12 cellular contexts compared by ENCODE assay signal in genomic region chr6:30321692-30322388, GRCh38. TPM values are rescaled to one million over a fixed set of nuclear protein-coding genes. Genes with fewer than 3 reads are reported as not detected.
DNase-seq lines count a peak whose midpoint lies in the region; ATAC-seq and TF ChIP-seq lines count a peak whose summit lies in the region.
"Had no signal": no experiment of that assay in that cellular context is flagged by ENCODE, and none has a peak within 500 bp of the region (broad histone marks: within the 10 kb centered on the region; RNA-seq: fewer than 3 reads in every experiment).

No MANE protein-coding gene starts in this region.

- DNase-seq in activated naive CD4-positive, alpha-beta T cell treated with anti-CD3 and anti-CD28 coated beads, Interleukin-2, amount 50 U/mL, for 72 hours (ENCODE audit: low spot score in 2 of 2) = no peak
- no peak for DNase-seq in activated naive CD4-positive, alpha-beta T cell treated with anti-CD3 and anti-CD28 coated beads, Interleukin-2, amount 10 ng/mL, durations not matched to agents 7 days and 5 days
- DNase-seq in SW480 (ENCODE audit: low spot score) (peak; percentile 5), fibroblast of pulmonary artery (ENCODE audit: low read depth) (peak; percentile 22), omental fat pad (ENCODE audit: low spot score) (no peak), T-helper 2 cell (no peak), D341Med (ENCODE audit: low spot score) (no peak)
- no peak for DNase-seq in stimulated activated effector memory CD8-positive, alpha-beta T cell treated with anti-CD3 and anti-CD28 coated beads, Interleukin-12 subunit alpha, Interleukin-12 subunit beta, amount 100 ng/mL, for 72 hours (ENCODE audit: low spot score in 2 of 2)
- DNase-seq: DMS79, Kasumi-1, posterior cingulate gyrus had no signal

- no peak overlapping the region for H3K4me3 ChIP-seq in fibroblast of pulmonary artery (replicated peaks; ENCODE audit: low read depth, low read length)
- H3K4me3 ChIP-seq: lung had no signal

- H3K4me3 Mint-ChIP-seq in activated naive CD4-positive, alpha-beta T cell treated with anti-CD3 and anti-CD28 coated beads, Interleukin-2, amount 10 ng/mL, durations not matched to agents 7 days and 5 days = no peak overlapping the region
- peak overlapping the region; percentile 90 for H3K4me3 Mint-ChIP-seq in stimulated activated effector memory CD8-positive, alpha-beta T cell treated with anti-CD3 and anti-CD28 coated beads, Interleukin-12 subunit alpha, Interleukin-12 subunit beta, amount 100 ng/mL, for 72 hours

- peak overlapping the region; percentile 72 to 81 for H3K27ac Mint-ChIP-seq in activated naive CD4-positive, alpha-beta T cell treated with anti-CD3 and anti-CD28 coated beads, Interleukin-2, amount 50 U/mL, for 72 hours
- no peak overlapping the region for H3K27ac Mint-ChIP-seq in activated naive CD4-positive, alpha-beta T cell treated with anti-CD3 and anti-CD28 coated beads, Interleukin-2, amount 10 ng/mL, durations not matched to agents 7 days and 5 days
- H3K27ac Mint-ChIP-seq in stimulated activated effector memory CD8-positive, alpha-beta T cell treated with anti-CD3 and anti-CD28 coated beads, Interleukin-12 subunit alpha, Interleukin-12 subunit beta, amount 100 ng/mL, for 72 hours = peak overlapping the region; percentile 85

- TF ChIP-seq CTCF in fibroblast of pulmonary artery (IDR thresholded peaks at IDR 0.05; ENCODE audit: low read length, missing control alignments) (no peak), omental fat pad (IDR thresholded peaks at IDR 0.05) (no peak)

- no peak for ATAC-seq in activated naive CD4-positive, alpha-beta T cell treated with anti-CD3 and anti-CD28 coated beads, Interleukin-2, amount 50 U/mL, for 72 hours
- no peak for ATAC-seq in stimulated activated effector memory CD8-positive, alpha-beta T cell treated with anti-CD3 and anti-CD28 coated beads, Interleukin-12 subunit alpha, Interleukin-12 subunit beta, amount 100 ng/mL, for 72 hours
- no peak for ATAC-seq in omental fat pad (ENCODE audit: low FRiP score)

- peaks cover 18 to 41% of the 10 kb centered on the region in 2 donors for H3K36me3 Mint-ChIP-seq in activated naive CD4-positive, alpha-beta T cell treated with anti-CD3 and anti-CD28 coated beads, Interleukin-2, amount 50 U/mL, for 72 hours
- H3K36me3 Mint-ChIP-seq in activated naive CD4-positive, alpha-beta T cell treated with anti-CD3 and anti-CD28 coated beads, Interleukin-2, amount 10 ng/mL, durations not matched to agents 7 days and 5 days = peaks cover 50% of the 10 kb centered on the region
- H3K36me3 Mint-ChIP-seq in stimulated activated effector memory CD8-positive, alpha-beta T cell treated with anti-CD3 and anti-CD28 coated beads, Interleukin-12 subunit alpha, Interleukin-12 subunit beta, amount 100 ng/mL, for 72 hours = peaks cover 74% of the 10 kb centered on the region

- H3K9me3 Mint-ChIP-seq in activated naive CD4-positive, alpha-beta T cell treated with anti-CD3 and anti-CD28 coated beads, Interleukin-2, amount 50 U/mL, for 72 hours = no peaks in the 10 kb centered on the region
- H3K9me3 Mint-ChIP-seq in activated naive CD4-positive, alpha-beta T cell treated with anti-CD3 and anti-CD28 coated beads, Interleukin-2, amount 10 ng/mL, durations not matched to agents 7 days and 5 days = no peaks in the 10 kb centered on the region
- no peaks in the 10 kb centered on the region for H3K9me3 Mint-ChIP-seq in stimulated activated effector memory CD8-positive, alpha-beta T cell treated with anti-CD3 and anti-CD28 coated beads, Interleukin-12 subunit alpha, Interleukin-12 subunit beta, amount 100 ng/mL, for 72 hours

- CTCF ChIA-PET in activated naive CD4-positive, alpha-beta T cell treated with anti-CD3 and anti-CD28 coated beads, Interleukin-2, amount 10 ng/mL, durations not matched to agents 7 days and 5 days (lab: Charles Lee) = no interaction called here

- peaks cover 77% of the 10 kb centered on the region for H3K4me1 Mint-ChIP-seq in activated naive CD4-positive, alpha-beta T cell treated with anti-CD3 and anti-CD28 coated beads, Interleukin-2, amount 10 ng/mL, durations not matched to agents 7 days and 5 days
- H3K4me1 Mint-ChIP-seq in stimulated activated effector memory CD8-positive, alpha-beta T cell treated with anti-CD3 and anti-CD28 coated beads, Interleukin-12 subunit alpha, Interleukin-12 subunit beta, amount 100 ng/mL, for 72 hours = peaks cover 61% of the 10 kb centered on the region

- no peaks in the 10 kb centered on the region for H3K27me3 Mint-ChIP-seq in activated naive CD4-positive, alpha-beta T cell treated with anti-CD3 and anti-CD28 coated beads, Interleukin-2, amount 10 ng/mL, durations not matched to agents 7 days and 5 days

RNA-seq across cellular contexts. Expression of gene TRIM39, which starts 4.9 kb away (rescaled TPM):
- total RNA-seq in activated naive CD4-positive, alpha-beta T cell treated with anti-CD3 and anti-CD28 coated beads, Interleukin-2, amount 50 U/mL, for 72 hours = 10 to 100 TPM; 14.2 to 17.1 TPM
- 10 to 100 TPM; 10.4 to 17.2 (median 15.2) TPM for total RNA-seq in omental fat pad

RNA-seq across cellular contexts. Expression of gene RPP21, which starts 23.1 kb away (rescaled TPM):
- 10 to 100 TPM; 20.8 to 49.9 TPM for total RNA-seq in activated naive CD4-positive, alpha-beta T cell treated with anti-CD3 and anti-CD28 coated beads, Interleukin-2, amount 50 U/mL, for 72 hours
- 10 to 100 TPM; 36.6 to 53.8 (median 48.1) TPM for total RNA-seq in omental fat pad

Comparison
In these comparisons a context has a peak if more than half of its experiments do, and no peak if none do; other contexts are left out.
1. DNase-seq: peak in SW480 (single experiment) and fibroblast of pulmonary artery (single experiment); none in activated naive CD4-positive, alpha-beta T cell treated with anti-CD3 and anti-CD28 coated beads, Interleukin-2, amount 50 U/mL, for 72 hours (0 of 2), activated naive CD4-positive, alpha-beta T cell treated with anti-CD3 and anti-CD28 coated beads, Interleukin-2, amount 10 ng/mL, durations not matched to agents 7 days and 5 days (single experiment), stimulated activated effector memory CD8-positive, alpha-beta T cell treated with anti-CD3 and anti-CD28 coated beads, Interleukin-12 subunit alpha, Interleukin-12 subunit beta, amount 100 ng/mL, for 72 hours (0 of 2), omental fat pad (single experiment), T-helper 2 cell (0 of 5) and D341Med (single experiment).